In genomic region chr4:6763330-6763851, GRCh38 we compare ENCODE assay signal across 20 cellular contexts. TPM values are rescaled to one million over a fixed set of nuclear protein-coding genes. Genes with fewer than 3 reads are reported as not detected.
A peak's percentile ranks its signal among the peaks of the same experiment; 100 is the strongest.
DNase-seq lines count a peak whose midpoint lies in the region; ATAC-seq and TF ChIP-seq lines count a peak whose summit lies in the region.
"Had no signal": no experiment of that assay in that cellular context is flagged by ENCODE, and none has a peak within 500 bp of the region (broad histone marks: within the 10 kb centered on the region; RNA-seq: fewer than 3 reads in every experiment).

No MANE protein-coding gene starts in this region.

- H4K91ac ChIP-seq in trophoblast cell (ENCODE audit: low read depth, low read length): no peak overlapping the region

- H2AFZ ChIP-seq in GM23338: peak overlapping the region; percentile 84
- H2AFZ ChIP-seq in trophoblast cell (ENCODE audit: insufficient read depth, low read length, poor library complexity): no peak overlapping the region

- WGBS in trophoblast cell (ENCODE audit: extremely low coverage, insufficient coverage, insufficient read length): no CpG with 5 or more reads among the region's 16 CpGs

- no peak overlapping the region for H2BK12ac ChIP-seq in trophoblast cell (ENCODE audit: low read length)

- no peak overlapping the region for H3K14ac ChIP-seq in trophoblast cell (ENCODE audit: low read length)

- no peak overlapping the region for H3K27ac Mint-ChIP-seq in GM23338
- H3K27ac Mint-ChIP-seq: IgD-negative memory B cell had no signal

- no peak overlapping the region for H4K12ac ChIP-seq in trophoblast cell (ENCODE audit: low read depth, low read length)

- H3K27ac ChIP-seq in GM23338 (ENCODE audit: low read depth) (no peak overlapping the region), trophoblast cell (ENCODE audit: low read depth, low read length) (no peak overlapping the region), tibial artery (no peak overlapping the region)
- H3K27ac ChIP-seq: heart left ventricle, pancreas, VCaP had no signal

- H3K4me1 ChIP-seq in GM23338 (ENCODE audit: insufficient read depth) (no peaks in the 10 kb centered on the region), NT2/D1 (ENCODE audit: insufficient read depth, insufficient read length) (peaks cover 11% of the 10 kb centered on the region), trophoblast cell (ENCODE audit: control insufficient read depth in 1 of 2, insufficient read depth in 2 of 2, low read length in 2 of 2) (peaks cover 3 to 12% of the 10 kb centered on the region in 2 experiments), tibial artery (peaks cover 0 to 16% (median 11%) of the 10 kb centered on the region in 4 donors)
- H3K4me1 ChIP-seq: HAP-1, pancreas had no signal

- no peaks in the 10 kb centered on the region for H4K20me1 ChIP-seq in GM23338 (replicated peaks; ENCODE audit: insufficient read depth)

- H3K9ac ChIP-seq in NT2/D1 (ENCODE audit: insufficient read length, low read depth): peak overlapping the region; percentile 23
- H3K9ac ChIP-seq in trophoblast cell (ENCODE audit: low read length): no peak overlapping the region

- H3K9me3 ChIP-seq in NT2/D1 (ENCODE audit: insufficient read depth, low read length) (no peaks in the 10 kb centered on the region), trophoblast cell (ENCODE audit: insufficient read depth, low read depth, low read length) (no peaks in the 10 kb centered on the region), tibial artery (no peaks in the 10 kb centered on the region)
- H3K9me3 ChIP-seq: HAP-1, heart left ventricle, pancreas had no signal

- H3K9me3 Mint-ChIP-seq in GM23338: no peaks in the 10 kb centered on the region
- H3K9me3 Mint-ChIP-seq: IgD-negative memory B cell had no signal

- H2BK120ac ChIP-seq in trophoblast cell (ENCODE audit: insufficient read depth, low read length, poor library complexity): no peak overlapping the region

- H3K79me2 ChIP-seq in GM23338 (replicated peaks; ENCODE audit: insufficient read depth) (no peaks in the 10 kb centered on the region), trophoblast cell (ENCODE audit: control insufficient read depth, insufficient read depth, low read length, poor library complexity) (no peaks in the 10 kb centered on the region)

- H2BK5ac ChIP-seq in trophoblast cell (ENCODE audit: low read depth, low read length, poor library complexity): no peak overlapping the region

- H3K18ac ChIP-seq in trophoblast cell (ENCODE audit: low read length): peak overlapping the region; percentile 22

- intact Hi-C loops in tibial artery (cut with DNase I; ENCODE audit: low total_unique reads): no loop called here

- ATAC-seq in GM23338 (peak; percentile 63), HG03432 (IDR thresholded peaks at IDR 0.05; ENCODE audit: unreplicated experiment) (no peak)
- ATAC-seq: heart left ventricle, pancreas had no signal

- H3K4me3 ChIP-seq in GM23338: no peak overlapping the region
- H3K4me3 ChIP-seq in NT2/D1 (ENCODE audit: insufficient read length, low read depth): no peak overlapping the region
- H3K4me3 ChIP-seq in trophoblast cell (ENCODE audit: low read depth, low read length): peak overlapping the region; percentile 6
- no peak overlapping the region for H3K4me3 ChIP-seq in tibial artery
- H3K4me3 ChIP-seq: HAP-1, heart left ventricle, lung, pancreas had no signal

- no peak overlapping the region for H3K4ac ChIP-seq in trophoblast cell (ENCODE audit: low read depth, low read length)

- no peaks in the 10 kb centered on the region for H3K9me2 ChIP-seq in GM23338 (ENCODE audit: insufficient read depth)

- no peaks in the 10 kb centered on the region for H3K79me1 ChIP-seq in trophoblast cell (ENCODE audit: low read length)

- H3K4me3 Mint-ChIP-seq in GM23338: no peak overlapping the region
- H3K4me3 Mint-ChIP-seq: IgD-negative memory B cell had no signal

- no peaks in the 10 kb centered on the region for H3K27me3 ChIP-seq in GM23338 (ENCODE audit: insufficient read depth)
- peaks cover 3% of the 10 kb centered on the region for H3K27me3 ChIP-seq in NT2/D1 (ENCODE audit: insufficient read depth, insufficient read length)
- H3K27me3 ChIP-seq in trophoblast cell (ENCODE audit: insufficient read depth, low read length): no peaks in the 10 kb centered on the region
- H3K27me3 ChIP-seq in tibial artery: no peaks in the 10 kb centered on the region
- H3K27me3 ChIP-seq: heart left ventricle, pancreas had no signal

- DNase-seq in GM23338 (ENCODE audit: low spot score) (peak; percentile 34), NT2/D1 (ENCODE audit: low read depth, low spot score) (no peak), ecto neural progenitor cell (ENCODE audit: low spot score) (peak; percentile 53), trophoblast cell (peak; percentile 92 to 99), NCI-H2081 treated with DMSO at 0.1 percent for 48 hours (lab: John Stamatoyannopoulos, UW) (no peak), Kasumi-1 (lab: John Stamatoyannopoulos, UW) (no peak), tibial artery (no peak)
- DNase-seq: activated T-cell treated with anti-CD3 and anti-CD28 coated beads for 4 hours; effector CD8-positive, alpha-beta T cell; heart left ventricle; NCI-H2081; SHP77; stimulated activated CD4-positive, alpha-beta T cell treated with anti-CD3 and anti-CD28 coated beads, Interleukin-1b, Interleukin-23, amount 100 ng/mL, for 48 hours; stimulated activated naive CD4-positive, alpha-beta T cell treated with Interleukin-2 at 50 U/mL for 16 hours had no signal

- peaks cover 4% of the 10 kb centered on the region; the same call in 1 of the 3 replicates for H3K4me1 Mint-ChIP-seq in GM23338

- TF ChIP-seq CTCF in GM23338 (conservative IDR thresholded peaks at IDR 0.05; ENCODE audit: low read depth in 2 of 2) (peak in 1 of 2 experiments; percentile 23; a peak in 1 of 4 replicates), tibial artery (IDR thresholded peaks at IDR 0.05) (no peak)

- no peaks in the 10 kb centered on the region for H3K36me3 Mint-ChIP-seq in GM23338 (ENCODE audit: low read depth)
- H3K36me3 Mint-ChIP-seq: IgD-negative memory B cell had no signal

- H4K8ac ChIP-seq in trophoblast cell (ENCODE audit: low read depth, low read length): no peak overlapping the region

- H2AK5ac ChIP-seq in trophoblast cell (ENCODE audit: low read length): no peak overlapping the region

- peaks cover 2% of the 10 kb centered on the region for H3K27me3 Mint-ChIP-seq in GM23338 (ENCODE audit: insufficient read depth, low read depth, poor library complexity)

- H3K4me2 ChIP-seq in GM23338: no peak overlapping the region
- no peak overlapping the region for H3K4me2 ChIP-seq in trophoblast cell (ENCODE audit: low read length)

- no peaks in the 10 kb centered on the region for H3F3A ChIP-seq in GM23338 (replicated peaks; ENCODE audit: low read depth)

- peak overlapping the region; percentile 17 for H3K23ac ChIP-seq in trophoblast cell (ENCODE audit: low read length)

- H3K36me3 ChIP-seq in GM23338 (ENCODE audit: insufficient read depth): no peaks in the 10 kb centered on the region
- no peaks in the 10 kb centered on the region for H3K36me3 ChIP-seq in NT2/D1 (ENCODE audit: insufficient read depth, insufficient read length, low read length)
- H3K36me3 ChIP-seq in trophoblast cell (ENCODE audit: control insufficient read depth in 1 of 2, insufficient read depth in 2 of 2, low read length in 2 of 2): no peaks in the 10 kb centered on the region
- H3K36me3 ChIP-seq in tibial artery: no peaks in the 10 kb centered on the region
- H3K36me3 ChIP-seq: HAP-1, heart left ventricle, pancreas had no signal

TF ChIP-seq in GM23338, 12 proteins besides CTCF, POLR2A, EP300 and RAD21 (continues in another document):
- TF ChIP-seq EZH2 (IDR thresholded peaks at IDR 0.05; ENCODE audit: low read depth, unreplicated experiment) (no peak), NANOG (IDR thresholded peaks at IDR 0.05; ENCODE audit: borderline replicate concordance) (no peak)
- TF ChIP-seq, protein P1, sequence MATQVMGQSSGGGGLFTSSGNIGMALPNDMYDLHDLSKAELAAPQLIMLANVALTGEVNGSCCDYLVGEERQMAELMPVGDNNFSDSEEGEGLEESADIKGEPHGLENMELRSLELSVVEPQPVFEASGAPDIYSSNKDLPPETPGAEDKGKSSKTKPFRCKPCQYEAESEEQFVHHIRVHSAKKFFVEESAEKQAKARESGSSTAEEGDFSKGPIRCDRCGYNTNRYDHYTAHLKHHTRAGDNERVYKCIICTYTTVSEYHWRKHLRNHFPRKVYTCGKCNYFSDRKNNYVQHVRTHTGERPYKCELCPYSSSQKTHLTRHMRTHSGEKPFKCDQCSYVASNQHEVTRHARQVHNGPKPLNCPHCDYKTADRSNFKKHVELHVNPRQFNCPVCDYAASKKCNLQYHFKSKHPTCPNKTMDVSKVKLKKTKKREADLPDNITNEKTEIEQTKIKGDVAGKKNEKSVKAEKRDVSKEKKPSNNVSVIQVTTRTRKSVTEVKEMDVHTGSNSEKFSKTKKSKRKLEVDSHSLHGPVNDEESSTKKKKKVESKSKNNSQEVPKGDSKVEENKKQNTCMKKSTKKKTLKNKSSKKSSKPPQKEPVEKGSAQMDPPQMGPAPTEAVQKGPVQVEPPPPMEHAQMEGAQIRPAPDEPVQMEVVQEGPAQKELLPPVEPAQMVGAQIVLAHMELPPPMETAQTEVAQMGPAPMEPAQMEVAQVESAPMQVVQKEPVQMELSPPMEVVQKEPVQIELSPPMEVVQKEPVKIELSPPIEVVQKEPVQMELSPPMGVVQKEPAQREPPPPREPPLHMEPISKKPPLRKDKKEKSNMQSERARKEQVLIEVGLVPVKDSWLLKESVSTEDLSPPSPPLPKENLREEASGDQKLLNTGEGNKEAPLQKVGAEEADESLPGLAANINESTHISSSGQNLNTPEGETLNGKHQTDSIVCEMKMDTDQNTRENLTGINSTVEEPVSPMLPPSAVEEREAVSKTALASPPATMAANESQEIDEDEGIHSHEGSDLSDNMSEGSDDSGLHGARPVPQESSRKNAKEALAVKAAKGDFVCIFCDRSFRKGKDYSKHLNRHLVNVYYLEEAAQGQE (IDR thresholded peaks at IDR 0.05; ENCODE audit: unreplicated experiment): no peak

RNA-seq across cellular contexts. Expression of gene KIAA0232, which starts 19.1 kb away (rescaled TPM):
- total RNA-seq in GM23338 (2014; rRNA removed; shearing (Covaris generic)): 34.9 and 45.1 TPM in 2 replicates
- polyA plus RNA-seq in GM23338 (2016; fragmentation: Nextera tagmentation; extraction: Ambion mirVana): 12.3 and 14.3 TPM in 2 replicates
- polyA plus RNA-seq in trophoblast cell (2013): 12.6 and 12.8 TPM in 2 replicates

RNA-seq across cellular contexts. Expression of gene BLOC1S4, which starts 47.4 kb away (rescaled TPM):
- 33.7 and 35.2 TPM in 2 replicates for total RNA-seq in GM23338 (2014; rRNA removed; shearing (Covaris generic))
- 23.9 and 26.5 TPM in 2 replicates for polyA plus RNA-seq in GM23338 (2016; fragmentation: Nextera tagmentation; extraction: Ambion mirVana)
- polyA plus RNA-seq in trophoblast cell (2013): 16.8 TPM in 2 replicates

RNA-seq across cellular contexts. Expression of gene MRFAP1L1, which starts 53.7 kb away (rescaled TPM):
- 58.2 and 61.6 TPM in 2 replicates for total RNA-seq in GM23338 (2014; rRNA removed; shearing (Covaris generic))
- 63.4 and 73.8 TPM in 2 replicates for polyA plus RNA-seq in GM23338 (2016; fragmentation: Nextera tagmentation; extraction: Ambion mirVana)
- polyA plus RNA-seq in trophoblast cell (2013): 41.1 and 42.0 TPM in 2 replicates

Comparison
In these comparisons a context has a peak if more than half of its experiments do, and no peak if none do; other contexts are left out.
1. DNase-seq: peak in GM23338 (single experiment), ecto neural progenitor cell (single experiment) and trophoblast cell (2 of 2); none in NT2/D1 (single experiment), NCI-H2081 treated with DMSO at 0.1 percent for 48 hours (single experiment), Kasumi-1 (0 of 2) and tibial artery (0 of 2).